Comparison of ENCODE assay signal across 1 cellular context in the genomic region with DNA sequence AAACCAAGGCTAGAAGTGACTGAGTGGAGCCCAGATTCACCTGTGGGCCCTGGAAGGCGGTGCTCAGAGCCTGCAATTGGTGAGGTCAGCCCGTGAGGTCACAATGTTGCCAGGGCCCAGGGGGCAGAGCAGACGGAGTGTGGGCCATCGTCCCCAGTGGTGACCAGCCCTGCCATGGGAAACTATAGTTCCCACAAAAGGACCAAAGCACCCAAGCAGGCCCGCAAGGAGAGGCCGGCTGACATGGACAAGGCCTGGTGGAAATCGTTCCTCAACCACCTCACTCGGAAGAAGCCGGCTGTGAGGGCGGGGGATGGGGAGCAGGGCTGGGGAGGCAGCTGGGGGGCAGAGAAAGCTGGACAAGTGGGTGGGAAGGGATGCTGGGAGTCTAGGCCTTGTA.
TF ChIP-seq lines count a peak whose summit lies in the region.

A gene (plus strand): TSS at position 156 of the 400 bp plus-strand sequence. CDS start 19 bp downstream, at position 175.

TF ChIP-seq in WTC11, 78 proteins besides CTCF, POLR2A, EP300 and RAD21 (continued from another document):
- no peak for TF ChIP-seq NR3C1 (CRISPR knock-in tag; conservative IDR thresholded peaks at IDR 0.05; ENCODE audit: low read depth)
- TF ChIP-seq ZNF121 (CRISPR knock-in tag; IDR thresholded peaks at IDR 0.05), result no peak
- TF ChIP-seq JAZF1 (CRISPR knock-in tag; IDR thresholded peaks at IDR 0.05), result no peak
- TF ChIP-seq RORB (CRISPR knock-in tag; IDR thresholded peaks at IDR 0.05), result no peak
- TF ChIP-seq TEAD4 (CRISPR knock-in tag; IDR thresholded peaks at IDR 0.05), result no peak
